1 cellular context compared by ENCODE assay signal in genomic region chr16:89949756-89950155, GRCh38.
TF ChIP-seq lines count a peak whose summit lies in the region.

No MANE protein-coding gene starts in this region.

TF ChIP-seq in SK-N-SH, 30 proteins besides CTCF, POLR2A, EP300 and RAD21 (continued from another document):
- TF ChIP-seq EZH2phosphoT487 (IDR thresholded peaks at IDR 0.05; ENCODE audit: borderline replicate concordance, low read depth) (no peak), ELF1 (IDR thresholded peaks at IDR 0.05) (no peak), MXI1 (IDR thresholded peaks at IDR 0.05; ENCODE audit: low read depth, low read length) (no peak)
TF ChIP-seq in SK-N-SH: peak in this region for 0.
